Comparison of ENCODE assay signal across 17 cellular contexts in genomic region chr4:181688416-181688815, GRCh38.
DNase-seq lines count a peak whose midpoint lies in the region; ATAC-seq and TF ChIP-seq lines count a peak whose summit lies in the region.
"Had no signal": no experiment of that assay in that cellular context is flagged by ENCODE, and none has a peak within 500 bp of the region (broad histone marks: within the 10 kb centered on the region; RNA-seq: fewer than 3 reads in every experiment).

No MANE protein-coding gene starts in this region.

- H3K4me1 Mint-ChIP-seq in osteocyte (ENCODE audit: unreplicated experiment): peaks cover 58% of the 10 kb centered on the region
- H3K4me1 Mint-ChIP-seq: naive thymus-derived CD8-positive, alpha-beta T cell had no signal

- no peaks in the 10 kb centered on the region for H3K36me3 Mint-ChIP-seq in osteocyte (ENCODE audit: unreplicated experiment)
- H3K36me3 Mint-ChIP-seq: naive thymus-derived CD8-positive, alpha-beta T cell had no signal

- no peak for TF ChIP-seq CTCF in astrocyte of the spinal cord (IDR thresholded peaks at IDR 0.05; ENCODE audit: low read depth, low read length)
- no peak for TF ChIP-seq CTCF in osteocyte (IDR thresholded peaks at IDR 0.05)

- H3K9me3 Mint-ChIP-seq in osteocyte (ENCODE audit: unreplicated experiment): no peaks in the 10 kb centered on the region
- H3K9me3 Mint-ChIP-seq: activated naive CD4-positive, alpha-beta T cell treated with anti-CD3 and anti-CD28 coated beads for 36 hours; effector memory CD8-positive, alpha-beta T cell had no signal

- peak overlapping the region; percentile 11 for H3K4me3 Mint-ChIP-seq in osteocyte (ENCODE audit: unreplicated experiment)
- H3K4me3 Mint-ChIP-seq: activated naive CD4-positive, alpha-beta T cell treated with anti-CD3 and anti-CD28 coated beads for 36 hours; effector memory CD8-positive, alpha-beta T cell; naive thymus-derived CD8-positive, alpha-beta T cell had no signal

- in situ Hi-C loops in astrocyte of the spinal cord (cut with HindIII; ENCODE audit: low sequenced_read_pairs): no loop called here

- peak overlapping the region; percentile 87 for H3K27ac Mint-ChIP-seq in osteocyte (ENCODE audit: unreplicated experiment)
- H3K27ac Mint-ChIP-seq: activated naive CD4-positive, alpha-beta T cell treated with anti-CD3 and anti-CD28 coated beads for 36 hours; effector memory CD8-positive, alpha-beta T cell; naive thymus-derived CD8-positive, alpha-beta T cell had no signal

- no peak overlapping the region for H3K4me3 ChIP-seq in astrocyte of the spinal cord (ENCODE audit: low read depth, low read length)
- H3K4me3 ChIP-seq: cardiac muscle cell, lower lobe of right lung had no signal

- DNase-seq in GM03348 (ENCODE audit: low spot score): peak; percentile 15
- DNase-seq in LHCN-M2 (ENCODE audit: low read depth): peak; percentile 70
- DNase-seq in astrocyte of the spinal cord (ENCODE audit: low read depth, low spot score): peak; percentile 86
- DNase-seq in osteocyte (ENCODE audit: extremely low spot score, unreplicated experiment): no peak
- DNase-seq in stimulated activated CD4-positive, alpha-beta T cell treated with anti-CD3 and anti-CD28 coated beads, Interleukin-4, amount 100 ng/mL, for 1 hour: no peak
- no peak for DNase-seq in 8988T
- DNase-seq: activated CD4-positive, alpha-beta T cell treated with anti-CD3 and anti-CD28 coated beads for 48 hours; activated naive CD4-positive, alpha-beta T cell treated with anti-CD3 and anti-CD28 coated beads for 36 hours; DMS79; effector memory CD8-positive, alpha-beta T cell; H7; lower lobe of right lung; naive thymus-derived CD8-positive, alpha-beta T cell; SIG-M5; T-helper 9 cell had no signal

- no peak for ATAC-seq in HG03039 (IDR thresholded peaks at IDR 0.05; ENCODE audit: unreplicated experiment)
- ATAC-seq: effector memory CD8-positive, alpha-beta T cell; lower lobe of right lung; naive thymus-derived CD8-positive, alpha-beta T cell had no signal

- H3K27me3 Mint-ChIP-seq in osteocyte (ENCODE audit: unreplicated experiment): no peaks in the 10 kb centered on the region
- H3K27me3 Mint-ChIP-seq: effector memory CD8-positive, alpha-beta T cell had no signal

Comparison
In these comparisons a context has a peak if more than half of its experiments do, and no peak if none do; other contexts are left out.
1. DNase-seq: peak in GM03348 (single experiment), LHCN-M2 (single experiment) and astrocyte of the spinal cord (single experiment); none in osteocyte (single experiment), stimulated activated CD4-positive, alpha-beta T cell treated with anti-CD3 and anti-CD28 coated beads, Interleukin-4, amount 100 ng/mL, for 1 hour (single experiment) and 8988T (single experiment).